ENCODE assay signal across 15 cellular contexts in the genomic region with DNA sequence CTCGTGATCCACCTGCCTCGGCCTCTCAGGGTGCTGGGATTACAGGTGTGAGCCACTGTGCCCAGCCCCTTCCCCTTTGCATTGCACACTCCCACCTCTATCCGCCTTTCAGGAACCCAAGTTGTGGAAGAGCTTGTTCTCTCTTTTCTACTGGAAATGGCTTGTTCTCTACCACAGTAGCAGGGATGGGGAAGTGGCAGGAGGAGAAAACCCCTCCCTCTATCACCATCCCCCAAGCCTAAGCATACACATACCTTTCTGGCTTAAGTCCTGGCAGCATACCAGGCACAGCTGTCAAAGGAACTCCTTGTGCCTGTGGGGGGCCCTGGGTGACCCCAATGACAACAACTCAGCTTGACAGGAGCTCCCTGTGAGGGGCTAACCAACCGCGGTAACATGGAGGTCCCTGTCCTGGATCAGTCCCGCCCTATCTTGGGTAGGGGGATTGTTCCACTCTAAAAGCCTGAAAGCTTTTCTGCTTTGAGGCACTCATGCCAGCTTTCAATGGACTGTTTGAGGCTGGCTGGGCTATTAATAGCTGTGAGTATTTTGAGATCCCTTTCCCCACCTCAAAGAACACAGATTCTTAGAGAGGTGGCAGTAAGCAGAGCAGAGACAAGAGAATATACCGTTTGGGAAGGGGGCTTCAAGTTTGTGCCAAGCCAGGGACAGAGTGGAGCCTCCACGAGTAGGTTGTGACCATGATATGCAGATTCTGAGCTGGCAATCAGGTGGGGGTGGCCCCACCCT. TPM values are rescaled to one million over a fixed set of nuclear protein-coding genes. Genes with fewer than 3 reads are reported as not detected.
A peak's percentile ranks its signal among the peaks of the same experiment; 100 is the strongest.
DNase-seq lines count a peak whose midpoint lies in the region; ATAC-seq and TF ChIP-seq lines count a peak whose summit lies in the region.
"Had no signal": no experiment of that assay in that cellular context is flagged by ENCODE, and none has a peak within 500 bp of the region (broad histone marks: within the 10 kb centered on the region; RNA-seq: fewer than 3 reads in every experiment).

No MANE protein-coding gene starts in this region.

- H3K4me2 ChIP-seq in OCI-LY1 (ENCODE audit: low read length) = peak overlapping the region; percentile 6; the same call in 1 of the 2 replicates

- H3K9ac ChIP-seq in OCI-LY1 (ENCODE audit: low read length) = no peak overlapping the region

- no peaks in the 10 kb centered on the region for H3K9me3 ChIP-seq in CD8-positive, alpha-beta T cell (ENCODE audit: low read length)
- H3K9me3 ChIP-seq in OCI-LY1 (ENCODE audit: low read length) = no peaks in the 10 kb centered on the region
- no peaks in the 10 kb centered on the region for H3K9me3 ChIP-seq in neutrophil
- H3K9me3 ChIP-seq: HAP-1 had no signal

- H3K9me3 Mint-ChIP-seq in CD8-positive, alpha-beta T cell = no peaks in the 10 kb centered on the region
- H3K9me3 Mint-ChIP-seq in effector memory CD8-positive, alpha-beta T cell = no peaks in the 10 kb centered on the region

- no peak overlapping the region for H3K27ac ChIP-seq in CD8-positive, alpha-beta T cell (ENCODE audit: low read depth, low read length)
- H3K27ac ChIP-seq in OCI-LY1 (ENCODE audit: low read depth, low read length, poor library complexity, severe bottlenecking) (no peak overlapping the region), neutrophil (peak overlapping the region; percentile 29)

- DNase-seq in CD8-positive, alpha-beta T cell = no peak
- no peak for DNase-seq in effector memory CD8-positive, alpha-beta T cell
- DNase-seq in cerebellar nuclear complex (lab: John Stamatoyannopoulos, UW) = no peak
- DNase-seq in NOMO-1 treated with DMSO at 0.1 percent for 48 hours (lab: John Stamatoyannopoulos, UW; ENCODE audit: unreplicated experiment) = no peak
- DNase-seq: activated CD8-positive, alpha-beta memory T cell treated with anti-CD3 and anti-CD28 coated beads, Interleukin-2, amount 50 U/mL, for 4 hours; kidney glomerular epithelial cell; NCI-H187 treated with DMSO at 0.1 percent for 48 hours; SHP77 treated with DMSO at 0.1 percent for 48 hours; stimulated activated naive CD4-positive, alpha-beta T cell had no signal

- peaks cover 37% of the 10 kb centered on the region for H3K4me1 ChIP-seq in CD8-positive, alpha-beta T cell (ENCODE audit: insufficient read depth, low read length)
- peaks cover 31% of the 10 kb centered on the region for H3K4me1 ChIP-seq in OCI-LY1 (ENCODE audit: insufficient read depth, low read length, severe bottlenecking)
- H3K4me1 ChIP-seq in neutrophil (ENCODE audit: control insufficient read depth in 1 of 2, insufficient read depth in 1 of 2, low read depth in 1 of 2, low read length in 1 of 2) = peaks cover 39 to 42% of the 10 kb centered on the region in 2 experiments

- peak overlapping the region; percentile 33 for H3K27ac Mint-ChIP-seq in CD8-positive, alpha-beta T cell
- H3K27ac Mint-ChIP-seq in effector memory CD8-positive, alpha-beta T cell = peak overlapping the region; percentile 35 to 87

- H3K9me2 ChIP-seq in OCI-LY1 (ENCODE audit: low read depth, low read length) = no peaks in the 10 kb centered on the region

- H3K27me3 Mint-ChIP-seq in CD8-positive, alpha-beta T cell (ENCODE audit: low read depth) = no peaks in the 10 kb centered on the region
- no peaks in the 10 kb centered on the region for H3K27me3 Mint-ChIP-seq in effector memory CD8-positive, alpha-beta T cell

- H3K4me1 Mint-ChIP-seq in CD8-positive, alpha-beta T cell (ENCODE audit: low read depth) = peaks cover 72% of the 10 kb centered on the region
- peaks cover 42 to 65% of the 10 kb centered on the region in 2 donors for H3K4me1 Mint-ChIP-seq in effector memory CD8-positive, alpha-beta T cell (ENCODE audit: low read depth in 2 of 2)

- peaks cover 20% of the 10 kb centered on the region for H3K36me3 ChIP-seq in CD8-positive, alpha-beta T cell (ENCODE audit: insufficient read depth, low read length)
- H3K36me3 ChIP-seq in OCI-LY1 (ENCODE audit: insufficient read depth, low read length) = peaks cover 38% of the 10 kb centered on the region
- peaks cover 41% of the 10 kb centered on the region for H3K36me3 ChIP-seq in neutrophil

- no peaks in the 10 kb centered on the region for H3F3A ChIP-seq in OCI-LY1 (ENCODE audit: insufficient read depth, low read length)

- TF ChIP-seq CTCF in CD8-positive, alpha-beta T cell (IDR thresholded peaks at IDR 0.05) = no peak
- TF ChIP-seq CTCF in OCI-LY1 (IDR thresholded peaks at IDR 0.05; ENCODE audit: low read length) (no peak), neutrophil (IDR thresholded peaks at IDR 0.05) (no peak)

- H3K36me3 Mint-ChIP-seq in CD8-positive, alpha-beta T cell = peaks cover 64% of the 10 kb centered on the region
- H3K36me3 Mint-ChIP-seq in effector memory CD8-positive, alpha-beta T cell (ENCODE audit: insufficient read depth) = peaks cover 30% of the 10 kb centered on the region

- H2AFZ ChIP-seq in OCI-LY1 (ENCODE audit: low read length) = no peak overlapping the region

- no peaks in the 10 kb centered on the region for H4K20me1 ChIP-seq in OCI-LY1 (ENCODE audit: insufficient read depth, low read length)

- H3K79me2 ChIP-seq in OCI-LY1 (ENCODE audit: insufficient read depth, low read length) = peaks cover 10% of the 10 kb centered on the region; the same call in 1 of the 2 replicates

- H3K4me3 ChIP-seq in CD8-positive, alpha-beta T cell (ENCODE audit: low read depth, low read length) = no peak overlapping the region
- H3K4me3 ChIP-seq in OCI-LY1 (ENCODE audit: low read depth, low read length, poor library complexity, severe bottlenecking) (no peak overlapping the region), neutrophil (ENCODE audit: low read depth in 1 of 2, low read length in 1 of 2) (no peak overlapping the region)
- H3K4me3 ChIP-seq: HAP-1, skin epidermis had no signal

- H3K27me3 ChIP-seq in CD8-positive, alpha-beta T cell (ENCODE audit: insufficient read depth, low read length) = no peaks in the 10 kb centered on the region
- H3K27me3 ChIP-seq in OCI-LY1 (ENCODE audit: insufficient read depth, low read length) (no peaks in the 10 kb centered on the region), neutrophil (no peaks in the 10 kb centered on the region)

- CTCF ChIA-PET in CD8-positive, alpha-beta T cell (lab: Charles Lee) = interaction anchor here (1.0 to 1.2 kb wide), 3 partner anchors 8 to 128 kb away, joined by 3 to 4 read pairs (median 3); no protein-coding TSS in a partner anchor

- intact Hi-C loops in CD8-positive, alpha-beta T cell (cut with DNase I, micrococcal nuclease) = no loop called here

- ATAC-seq in CD8-positive, alpha-beta T cell = no peak
- no peak for ATAC-seq in effector memory CD8-positive, alpha-beta T cell (replicated peaks)
- ATAC-seq in GM18520 (IDR thresholded peaks at IDR 0.05; ENCODE audit: unreplicated experiment) (no peak), HG03354 (IDR thresholded peaks at IDR 0.05; ENCODE audit: poor library complexity, severe bottlenecking, unreplicated experiment) (no peak)

- POLR2A ChIA-PET in CD8-positive, alpha-beta T cell (lab: Charles Lee) = interaction anchor here (0.9 to 1.6 kb wide), 5 partner anchors 37 to 87 kb away, joined by 3 to 8 read pairs (median 3); a partner anchor contains a TSS

- peak overlapping the region; percentile 46 for H3K4me3 Mint-ChIP-seq in CD8-positive, alpha-beta T cell
- H3K4me3 Mint-ChIP-seq in effector memory CD8-positive, alpha-beta T cell = peak overlapping the region; percentile 33 to 61

RNA-seq across cellular contexts. Expression of a gene that starts 2.3 kb away (rescaled TPM):
- total RNA-seq in CD8-positive, alpha-beta T cell = 10 to 100 TPM; 20.9 to 21.7 TPM

RNA-seq across cellular contexts. Expression of a gene that starts 2.6 kb away (rescaled TPM):
- total RNA-seq in CD8-positive, alpha-beta T cell = 10 to 100 TPM; 14.5 to 15.3 TPM

RNA-seq across cellular contexts. Expression of a gene that starts 5.1 kb away (rescaled TPM):
- total RNA-seq in CD8-positive, alpha-beta T cell = 10 to 100 TPM; 20.1 to 20.2 TPM

RNA-seq across cellular contexts. Expression of a gene that starts 32.0 kb away (rescaled TPM):
- 10 to 100 TPM; 14.1 to 19.5 TPM for total RNA-seq in CD8-positive, alpha-beta T cell

RNA-seq across cellular contexts. Expression of a gene that starts 37.3 kb away (rescaled TPM):
- total RNA-seq in CD8-positive, alpha-beta T cell = 1 to 10 TPM; 5.2 to 5.4 TPM
